ENCODE assay signal across 8 cellular contexts in the genomic region with DNA sequence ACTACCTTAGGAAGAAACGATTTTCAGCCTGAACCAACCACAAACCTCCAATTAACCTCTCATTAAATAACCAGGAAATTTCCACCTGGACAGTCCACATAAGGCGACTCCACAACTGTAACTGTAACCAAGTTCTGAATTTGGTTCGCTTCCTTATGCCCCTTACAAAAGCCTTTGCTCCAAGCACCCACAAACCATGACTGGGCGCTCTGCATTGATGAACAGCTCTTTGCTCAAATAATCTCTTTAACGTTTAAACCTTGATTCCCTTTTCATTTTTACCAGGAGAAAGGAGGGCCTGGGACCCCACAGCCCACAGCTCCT. TPM values are rescaled to one million over a fixed set of nuclear protein-coding genes. Genes with fewer than 3 reads are reported as not detected.
DNase-seq lines count a peak whose midpoint lies in the region; ATAC-seq and TF ChIP-seq lines count a peak whose summit lies in the region.

No MANE protein-coding gene starts in this region.

- DNase-seq in AG04449 (ENCODE audit: low read depth, low spot score) (no peak), cardiac fibroblast (ENCODE audit: low read depth in 2 of 2) (peak in 1 of 2 donors; percentile 25), mucosa of descending colon (no peak), DMS153 treated with DMSO at 0.1 percent for 48 hours (lab: John Stamatoyannopoulos, UW; ENCODE audit: unreplicated experiment) (no peak), posterior vena cava (ENCODE audit: low spot score) (no peak), ACHN (no peak)

- peaks cover 6% of the 10 kb centered on the region for H3K36me3 Mint-ChIP-seq in IgD-negative memory B cell

- H3K4me3 ChIP-seq in AG04449 (ENCODE audit: low read depth, low read length) (peak overlapping the region; percentile 97), cardiac fibroblast (replicated peaks in 1 of 2; ENCODE audit: low read depth in 2 of 2, low read length in 2 of 2) (peak overlapping the region; percentile 90 to 92), mucosa of descending colon (peak overlapping the region; percentile 85)

- H3K9me3 ChIP-seq in mucosa of descending colon, result no peaks in the 10 kb centered on the region

- peak overlapping the region; percentile 96 to 100 (median 98) for H3K4me3 Mint-ChIP-seq in IgD-negative memory B cell

- H3K27ac Mint-ChIP-seq in IgD-negative memory B cell, result peak overlapping the region; percentile 94 to 98 (median 97)

- peak; percentile 5 for ATAC-seq in GM19035 (IDR thresholded peaks at IDR 0.05; ENCODE audit: unreplicated experiment)
- ATAC-seq in mucosa of descending colon, result peak; percentile 12

- H3K9me3 Mint-ChIP-seq in IgD-negative memory B cell, result no peaks in the 10 kb centered on the region

- POLR2A ChIA-PET in AG04449 (lab: Yijun Ruan, JAX), result no interaction called here

- H3K4me1 Mint-ChIP-seq in IgD-negative memory B cell, result peaks cover 43 to 56% (median 51%) of the 10 kb centered on the region in 3 donors

- intact Hi-C loops in mucosa of descending colon (cut with DNase I, micrococcal nuclease) (no loop called here), posterior vena cava (cut with DNase I) (no loop called here)

- H3K36me3 ChIP-seq in mucosa of descending colon (ENCODE audit: low read depth), result no peaks in the 10 kb centered on the region

- peaks cover 19% of the 10 kb centered on the region for H3K4me1 ChIP-seq in mucosa of descending colon (ENCODE audit: low read depth)

- TF ChIP-seq CTCF in AG04449 (IDR thresholded peaks at IDR 0.05; ENCODE audit: insufficient read depth, low read length, missing control alignments) (no peak), cardiac fibroblast (IDR thresholded peaks at IDR 0.05; ENCODE audit: low read depth, low read length) (no peak), mucosa of descending colon (IDR thresholded peaks at IDR 0.05) (no peak)

- no peaks in the 10 kb centered on the region for H3K27me3 Mint-ChIP-seq in IgD-negative memory B cell

- CTCF ChIA-PET in AG04449 (lab: Yijun Ruan, JAX), result interaction anchor here (0.6 kb wide), 1 partner anchor 302 kb away, joined by 3 read pairs; no protein-coding TSS in a partner anchor

- in situ Hi-C loops in ACHN (cut with HindIII; ENCODE audit: low pct_ligation_motif_present, low pct_unique_long_range_greater_than_20kb, low sequenced_read_pairs), result no loop called here

RNA-seq across cellular contexts. Expression of gene ZNF124, which starts 38.2 kb away (rescaled TPM):
- polyA plus RNA-seq in IgD-negative memory B cell, result 4.2 TPM
- total RNA-seq in mucosa of descending colon (10 to 100 TPM; 41.8 to 78.5 (median 61.3) TPM), posterior vena cava (10 to 100 TPM; 15.5 to 22.9 TPM)

RNA-seq across cellular contexts. Expression of gene VN1R5, which starts 45.8 kb away (rescaled TPM):
- polyA plus RNA-seq in IgD-negative memory B cell, result not detected
- total RNA-seq in mucosa of descending colon, result not detected
- not detected for total RNA-seq in posterior vena cava
